ENCODE assay signal across 8 cellular contexts in genomic region chr12:95548056-95548538, GRCh38. TPM values are rescaled to one million over a fixed set of nuclear protein-coding genes. Genes with fewer than 3 reads are reported as not detected.
A peak's percentile ranks its signal among the peaks of the same experiment; 100 is the strongest.
DNase-seq lines count a peak whose midpoint lies in the region; ATAC-seq and TF ChIP-seq lines count a peak whose summit lies in the region.

No MANE protein-coding gene starts in this region.

- H3K9me3 Mint-ChIP-seq in mesothelial cell of epicardium, result peaks cover 7% of the 10 kb centered on the region
- peaks cover 7% of the 10 kb centered on the region for H3K9me3 Mint-ChIP-seq in stimulated activated naive CD8-positive, alpha-beta T cell treated with anti-CD3 and anti-CD28 coated beads, Interleukin-15, Interleukin-2, amounts not matched to agents 100 ng/mL and 50 ng/mL, for 24 hours

- no peak for TF ChIP-seq CTCF in mesothelial cell of epicardium (IDR thresholded peaks at IDR 0.05; ENCODE audit: unreplicated experiment)

- H3K27ac ChIP-seq in ectodermal cell (ENCODE audit: insufficient read depth, low read depth, low read length, poor library complexity, severe bottlenecking), result peak overlapping the region; percentile 67

- H3K36me3 ChIP-seq in ectodermal cell (ENCODE audit: control insufficient read depth, insufficient read depth, low read length), result no peaks in the 10 kb centered on the region

- H3K4me3 Mint-ChIP-seq in mesothelial cell of epicardium, result peak overlapping the region; percentile 48
- H3K4me3 Mint-ChIP-seq in stimulated activated naive CD8-positive, alpha-beta T cell treated with anti-CD3 and anti-CD28 coated beads, Interleukin-15, Interleukin-2, amounts not matched to agents 100 ng/mL and 50 ng/mL, for 24 hours, result peak overlapping the region; percentile 90

- H3K4me1 Mint-ChIP-seq in mesothelial cell of epicardium, result peaks cover 3% of the 10 kb centered on the region
- H3K4me1 Mint-ChIP-seq in stimulated activated naive CD8-positive, alpha-beta T cell treated with anti-CD3 and anti-CD28 coated beads, Interleukin-15, Interleukin-2, amounts not matched to agents 100 ng/mL and 50 ng/mL, for 24 hours (ENCODE audit: low read depth), result peaks cover 63% of the 10 kb centered on the region

- 0% methylated on average over 50 of the region's 50 CpGs for WGBS in ectodermal cell, 2 experiments

- H3K27me3 ChIP-seq in ectodermal cell (ENCODE audit: control insufficient read depth, insufficient read depth, low read length, poor library complexity, severe bottlenecking), result no peaks in the 10 kb centered on the region

- peaks cover 18% of the 10 kb centered on the region for H3K4me1 ChIP-seq in ectodermal cell (ENCODE audit: control insufficient read depth, insufficient read depth, low read length)

- H3K9me3 ChIP-seq in ectodermal cell (ENCODE audit: control insufficient read depth, low read length), result no peaks in the 10 kb centered on the region

- peak overlapping the region; percentile 56 for H3K4me3 ChIP-seq in ectodermal cell (ENCODE audit: insufficient read depth, low read depth, low read length)

- H3K27me3 Mint-ChIP-seq in mesothelial cell of epicardium (ENCODE audit: low read depth), result peaks cover 91% of the 10 kb centered on the region
- peaks cover 3% of the 10 kb centered on the region for H3K27me3 Mint-ChIP-seq in stimulated activated naive CD8-positive, alpha-beta T cell treated with anti-CD3 and anti-CD28 coated beads, Interleukin-15, Interleukin-2, amounts not matched to agents 100 ng/mL and 50 ng/mL, for 24 hours

- DNase-seq in NCI-H2107 treated with DMSO at 0.1 percent for 48 hours (lab: John Stamatoyannopoulos, UW; ENCODE audit: unreplicated experiment), result peak; percentile 36
- DNase-seq in NCI-H2107 (lab: John Stamatoyannopoulos, UW), result no peak
- DNase-seq in activated CD4-positive, alpha-beta T cell treated with anti-CD3 and anti-CD28 coated beads for 1 hour, result peak; percentile 9
- peak in 1 of 2 experiments; percentile 44 for DNase-seq in mesothelial cell of epicardium (ENCODE audit: low spot score in 2 of 2, unreplicated experiment in 2 of 2)
- no peak for DNase-seq in SW 1271 (lab: John Stamatoyannopoulos, UW)

- peaks cover 5% of the 10 kb centered on the region for H3K36me3 Mint-ChIP-seq in mesothelial cell of epicardium
- H3K36me3 Mint-ChIP-seq in stimulated activated naive CD8-positive, alpha-beta T cell treated with anti-CD3 and anti-CD28 coated beads, Interleukin-15, Interleukin-2, amounts not matched to agents 100 ng/mL and 50 ng/mL, for 24 hours (ENCODE audit: low read depth), result peaks cover 8% of the 10 kb centered on the region

- H3K27ac Mint-ChIP-seq in mesothelial cell of epicardium, result no peak overlapping the region
- peak overlapping the region; percentile 84 for H3K27ac Mint-ChIP-seq in stimulated activated naive CD8-positive, alpha-beta T cell treated with anti-CD3 and anti-CD28 coated beads, Interleukin-15, Interleukin-2, amounts not matched to agents 100 ng/mL and 50 ng/mL, for 24 hours

- ATAC-seq in HG02678 (IDR thresholded peaks at IDR 0.05; ENCODE audit: unreplicated experiment), result no peak

RNA-seq across cellular contexts. Expression of gene USP44, which starts 3.2 kb away (rescaled TPM):
- polyA plus RNA-seq in ectodermal cell (2013, experiment 1 of 4), result 46.0 TPM
- 43.1 TPM for polyA plus RNA-seq in ectodermal cell (2013, experiment 2 of 4)
- 35.6 TPM for polyA plus RNA-seq in ectodermal cell (2013, experiment 3 of 4)
- 40.3 TPM for polyA plus RNA-seq in ectodermal cell (2013, experiment 4 of 4)
- 0.16 to 0.36 TPM (median 0.25 TPM) in 3 replicates for total RNA-seq in mesothelial cell of epicardium

Comparison
In these comparisons a context has a peak if more than half of its experiments do, and no peak if none do; other contexts are left out.
1. DNase-seq: peak in NCI-H2107 treated with DMSO at 0.1 percent for 48 hours (single experiment) and activated CD4-positive, alpha-beta T cell treated with anti-CD3 and anti-CD28 coated beads for 1 hour (single experiment); none in NCI-H2107 (single experiment) and SW 1271 (0 of 2).